Comparison of ENCODE assay signal across 4 cellular contexts in genomic region chr11:131169057-131169456, GRCh38.
"Had no signal": no experiment of that assay in that cellular context is flagged by ENCODE, and none has a peak within 500 bp of the region (broad histone marks: within the 10 kb centered on the region; RNA-seq: fewer than 3 reads in every experiment).

No MANE protein-coding gene starts in this region.

- ATAC-seq: K562 had no signal

- H3K4me3 Mint-ChIP-seq: H9 had no signal

- H3K27ac Mint-ChIP-seq: H9 had no signal

- DNase-seq: H9, HCEC 1CT, IMR-90 had no signal

- H3K9me3 Mint-ChIP-seq: H9 had no signal

- H3K4me3 ChIP-seq: K562 had no signal
